ENCODE assay signal across 23 cellular contexts in genomic region chr6:47145212-47145611, GRCh38.
"Had no signal": no experiment of that assay in that cellular context is flagged by ENCODE, and none has a peak within 500 bp of the region (broad histone marks: within the 10 kb centered on the region; RNA-seq: fewer than 3 reads in every experiment).

No MANE protein-coding gene starts in this region.

- H3K4me1 Mint-ChIP-seq: activated B cell treated with CpG ODN at 0.5 μM for 24 hours; activated CD4-positive, alpha-beta T cell treated with anti-CD3 and anti-CD28 coated beads, Interleukin-2, amount 10 ng/mL, durations not matched to agents 24 days and 14 days; activated naive CD8-positive, alpha-beta T cell treated with anti-CD3 and anti-CD28 coated beads for 36 hours; activated T-helper 17 cell treated with anti-CD3 and anti-CD28 coated beads, Interleukin-2, amount 50 U/mL, for 72 hours; naive B cell had no signal

- H3K36me3 Mint-ChIP-seq: activated naive CD8-positive, alpha-beta T cell treated with anti-CD3 and anti-CD28 coated beads for 36 hours; naive B cell; neural progenitor cell; stimulated activated naive B cell treated with anti-CD40 and anti-IgM and Interleukin-4, amounts not matched to agents 10 μg/mL and 1 μg/mL and 100 μg/mL, for 72 hours had no signal

- H3K9me3 ChIP-seq: left lung, prostate gland, SK-N-SH, spleen, thyroid gland had no signal

- H3K27ac Mint-ChIP-seq: activated B cell treated with CpG ODN at 0.5 μM for 24 hours; activated CD4-positive, alpha-beta T cell treated with anti-CD3 and anti-CD28 coated beads, Interleukin-2, amount 10 ng/mL, durations not matched to agents 24 days and 14 days; activated CD8-positive, alpha-beta T cell treated with anti-CD3 and anti-CD28 coated beads for 36 hours; activated naive CD8-positive, alpha-beta T cell treated with anti-CD3 and anti-CD28 coated beads for 36 hours; activated T-helper 17 cell treated with anti-CD3 and anti-CD28 coated beads, Interleukin-2, amount 50 U/mL, for 72 hours; naive B cell; neural progenitor cell; stimulated activated naive B cell treated with anti-CD40 and anti-IgM and Interleukin-4, amounts not matched to agents 10 μg/mL and 1 μg/mL and 100 μg/mL, for 72 hours; T-helper 2 cell treated with Interferon-gamma antibody and Interleukin-4, amounts not matched to agents 5 μg/mL and 100 μg/mL, for 36 hours had no signal

- ATAC-seq: activated CD8-positive, alpha-beta T cell treated with anti-CD3 and anti-CD28 coated beads for 36 hours; activated T-helper 17 cell treated with anti-CD3 and anti-CD28 coated beads, Interleukin-2, amount 50 U/mL, for 72 hours; left lung; sciatic nerve; stimulated activated naive B cell treated with anti-CD40 and anti-IgM and Interleukin-4, amounts not matched to agents 10 μg/mL and 1 μg/mL and 100 μg/mL, for 72 hours had no signal

- DNase-seq: activated B cell treated with CpG ODN at 0.5 μM for 24 hours; activated CD4-positive, alpha-beta T cell treated with anti-CD3 and anti-CD28 coated beads, Interleukin-2, amount 10 ng/mL, durations not matched to agents 24 days and 14 days; activated CD8-positive, alpha-beta T cell treated with anti-CD3 and anti-CD28 coated beads for 36 hours; activated naive CD4-positive, alpha-beta T cell; activated naive CD8-positive, alpha-beta T cell treated with anti-CD3 and anti-CD28 coated beads for 36 hours; activated T-cell treated with anti-CD3 and anti-CD28 coated beads, Interleukin-2, amount 50 U/mL, for 1 hour; brain microvascular endothelial cell; cortex of kidney; erythroblast; hypothalamus; kidney; left lung; mammary epithelial cell; naive B cell; SK-N-SH; spleen; stimulated activated naive B cell treated with anti-CD40 and anti-IgM and Interleukin-4, amounts not matched to agents 10 μg/mL and 1 μg/mL and 100 μg/mL, for 72 hours; thyroid gland had no signal

- H3K4me3 Mint-ChIP-seq: activated B cell treated with CpG ODN at 0.5 μM for 24 hours; activated CD4-positive, alpha-beta T cell treated with anti-CD3 and anti-CD28 coated beads, Interleukin-2, amount 10 ng/mL, durations not matched to agents 24 days and 14 days; activated CD8-positive, alpha-beta T cell treated with anti-CD3 and anti-CD28 coated beads for 36 hours; activated naive CD8-positive, alpha-beta T cell treated with anti-CD3 and anti-CD28 coated beads for 36 hours; activated T-helper 17 cell treated with anti-CD3 and anti-CD28 coated beads, Interleukin-2, amount 50 U/mL, for 72 hours; naive B cell; neural progenitor cell; stimulated activated naive B cell treated with anti-CD40 and anti-IgM and Interleukin-4, amounts not matched to agents 10 μg/mL and 1 μg/mL and 100 μg/mL, for 72 hours; T-helper 2 cell treated with Interferon-gamma antibody and Interleukin-4, amounts not matched to agents 5 μg/mL and 100 μg/mL, for 36 hours had no signal

- H3K4me1 ChIP-seq: prostate gland, spleen had no signal

- H3K27me3 ChIP-seq: brain microvascular endothelial cell, left lung, neural progenitor cell, thyroid gland had no signal

- H3K27ac ChIP-seq: brain microvascular endothelial cell, left lung, neural progenitor cell, prostate gland, spleen, thyroid gland had no signal

- H3K4me3 ChIP-seq: left lung, neural progenitor cell, prostate gland, spleen, thyroid gland had no signal

- H3K36me3 ChIP-seq: brain microvascular endothelial cell, left lung, neural progenitor cell, prostate gland, spleen, thyroid gland had no signal

- H3K9me3 Mint-ChIP-seq: activated B cell treated with CpG ODN at 0.5 μM for 24 hours; activated CD4-positive, alpha-beta T cell treated with anti-CD3 and anti-CD28 coated beads, Interleukin-2, amount 10 ng/mL, durations not matched to agents 24 days and 14 days; activated CD8-positive, alpha-beta T cell treated with anti-CD3 and anti-CD28 coated beads for 36 hours; activated naive CD8-positive, alpha-beta T cell treated with anti-CD3 and anti-CD28 coated beads for 36 hours; activated T-helper 17 cell treated with anti-CD3 and anti-CD28 coated beads, Interleukin-2, amount 50 U/mL, for 72 hours; T-helper 2 cell treated with Interferon-gamma antibody and Interleukin-4, amounts not matched to agents 5 μg/mL and 100 μg/mL, for 36 hours had no signal

- H3K27me3 Mint-ChIP-seq: stimulated activated naive B cell treated with anti-CD40 and anti-IgM and Interleukin-4, amounts not matched to agents 10 μg/mL and 1 μg/mL and 100 μg/mL, for 72 hours had no signal
